Comparison of ENCODE assay signal across 12 cellular contexts in genomic region chr16:20897253-20897896, GRCh38. TPM values are rescaled to one million over a fixed set of nuclear protein-coding genes. Genes with fewer than 3 reads are reported as not detected.
DNase-seq lines count a peak whose midpoint lies in the region; ATAC-seq and TF ChIP-seq lines count a peak whose summit lies in the region.
"Had no signal": no experiment of that assay in that cellular context is flagged by ENCODE, and none has a peak within 500 bp of the region (broad histone marks: within the 10 kb centered on the region; RNA-seq: fewer than 3 reads in every experiment).

No MANE protein-coding gene starts in this region.

- H3K27me3 Mint-ChIP-seq in activated CD4-positive, alpha-beta T cell treated with anti-CD3 and anti-CD28 coated beads, Interleukin-2, amount 10 ng/mL, durations not matched to agents 7 days and 5 days = no peaks in the 10 kb centered on the region
- no peaks in the 10 kb centered on the region for H3K27me3 Mint-ChIP-seq in activated T-helper 2 cell treated with anti-CD3 and anti-CD28 coated beads, Interferon-gamma antibody, Interleukin-2, Interleukin-4, amounts not matched to agents 10 μg/mL and 5 μg/mL and 100 μg/mL, durations not matched to agents 14 hours and 24 hours and 36 hours (ENCODE audit: low read depth)
- H3K27me3 Mint-ChIP-seq: B cell had no signal

- no peak for DNase-seq in activated CD4-positive, alpha-beta T cell treated with anti-CD3 and anti-CD28 coated beads, Interleukin-2, amount 10 ng/mL, durations not matched to agents 7 days and 5 days
- DNase-seq in activated CD4-positive, alpha-beta T cell treated with anti-CD3 and anti-CD28 coated beads for 48 hours = no peak
- DNase-seq in activated T-helper 2 cell treated with anti-CD3 and anti-CD28 coated beads, Interferon-gamma antibody, Interleukin-2, Interleukin-4, amounts not matched to agents 10 μg/mL and 5 μg/mL and 100 μg/mL, durations not matched to agents 14 hours and 24 hours and 36 hours (ENCODE audit: low spot score) = no peak
- DNase-seq in hepatocyte (ENCODE audit: low spot score) (peak; percentile 54), H4 (ENCODE audit: low spot score) (no peak), NCI-H2171 treated with DMSO at 0.1 percent for 48 hours (lab: John Stamatoyannopoulos, UW) (no peak)
- DNase-seq: activated gamma-delta T cell, NCI-H1105 treated with DMSO at 0.1 percent for 48 hours had no signal

- no peaks in the 10 kb centered on the region for H3K27me3 ChIP-seq in hepatocyte
- H3K27me3 ChIP-seq in subcutaneous abdominal adipose tissue (ENCODE audit: control insufficient read depth in 5 of 5, insufficient read depth in 4 of 5, low read length in 5 of 5) = no peaks in the 10 kb centered on the region

- H3K9me3 ChIP-seq in hepatocyte (ENCODE audit: low read depth) (no peaks in the 10 kb centered on the region), subcutaneous abdominal adipose tissue (ENCODE audit: control insufficient read depth in 5 of 5, low read length in 5 of 5) (no peaks in the 10 kb centered on the region)

- H3K36me3 ChIP-seq in hepatocyte (replicated peaks; ENCODE audit: insufficient read depth, low read depth) = no peaks in the 10 kb centered on the region
- H3K36me3 ChIP-seq in subcutaneous abdominal adipose tissue (ENCODE audit: control insufficient read depth in 5 of 5, insufficient read depth in 5 of 5, low read length in 5 of 5) = peaks cover 21 to 35% (median 34%) of the 10 kb centered on the region in 5 donors

- CTCF ChIA-PET in activated CD4-positive, alpha-beta T cell treated with anti-CD3 and anti-CD28 coated beads, Interleukin-2, amount 10 ng/mL, durations not matched to agents 7 days and 5 days (lab: Charles Lee) = no interaction called here

- no peak overlapping the region for H3K27ac Mint-ChIP-seq in activated CD4-positive, alpha-beta T cell treated with anti-CD3 and anti-CD28 coated beads, Interleukin-2, amount 10 ng/mL, durations not matched to agents 7 days and 5 days
- H3K27ac Mint-ChIP-seq in activated T-helper 2 cell treated with anti-CD3 and anti-CD28 coated beads, Interferon-gamma antibody, Interleukin-2, Interleukin-4, amounts not matched to agents 10 μg/mL and 5 μg/mL and 100 μg/mL, durations not matched to agents 14 hours and 24 hours and 36 hours = peak overlapping the region; percentile 97
- H3K27ac Mint-ChIP-seq: B cell had no signal

- H3K4me1 ChIP-seq in hepatocyte (ENCODE audit: insufficient read depth) (peaks cover 26% of the 10 kb centered on the region), subcutaneous abdominal adipose tissue (ENCODE audit: control insufficient read depth in 5 of 5, insufficient read depth in 5 of 5, low read length in 5 of 5) (peaks cover 0 to 81% (median 62%) of the 10 kb centered on the region in 5 donors)

- H3K79me2 ChIP-seq in hepatocyte = peaks cover 86% of the 10 kb centered on the region

- H3K9ac ChIP-seq in subcutaneous abdominal adipose tissue (ENCODE audit: low read length in 5 of 5) = peak overlapping the region in 3 of 5 donors; percentile 96 to 100 (median 99)

- peaks cover 33% of the 10 kb centered on the region for H3K36me3 Mint-ChIP-seq in activated CD4-positive, alpha-beta T cell treated with anti-CD3 and anti-CD28 coated beads, Interleukin-2, amount 10 ng/mL, durations not matched to agents 7 days and 5 days (ENCODE audit: low read depth)
- peaks cover 75% of the 10 kb centered on the region for H3K36me3 Mint-ChIP-seq in activated T-helper 2 cell treated with anti-CD3 and anti-CD28 coated beads, Interferon-gamma antibody, Interleukin-2, Interleukin-4, amounts not matched to agents 10 μg/mL and 5 μg/mL and 100 μg/mL, durations not matched to agents 14 hours and 24 hours and 36 hours (ENCODE audit: low read depth)

- peaks cover 39% of the 10 kb centered on the region for H4K20me1 ChIP-seq in hepatocyte (ENCODE audit: insufficient read depth, poor library complexity, severe bottlenecking)

- POLR2A ChIA-PET in activated CD4-positive, alpha-beta T cell treated with anti-CD3 and anti-CD28 coated beads, Interleukin-2, amount 10 ng/mL, durations not matched to agents 7 days and 5 days (lab: Charles Lee) = no interaction called here

- H3K4me2 ChIP-seq in hepatocyte = peak overlapping the region; percentile 83

- WGBS in hepatocyte (ENCODE audit: low lambda C conversion rate, missing lambda C conversion rate) = 80% methylated on average over 4 of the region's 4 CpGs

- TF ChIP-seq CTCF in hepatocyte (IDR thresholded peaks at IDR 0.05; ENCODE audit: poor library complexity) = no peak

- no peak for ATAC-seq in HG03045 (IDR thresholded peaks at IDR 0.05; ENCODE audit: unreplicated experiment)

- H3K4me1 Mint-ChIP-seq in activated CD4-positive, alpha-beta T cell treated with anti-CD3 and anti-CD28 coated beads, Interleukin-2, amount 10 ng/mL, durations not matched to agents 7 days and 5 days = peaks cover 46% of the 10 kb centered on the region
- H3K4me1 Mint-ChIP-seq in activated T-helper 2 cell treated with anti-CD3 and anti-CD28 coated beads, Interferon-gamma antibody, Interleukin-2, Interleukin-4, amounts not matched to agents 10 μg/mL and 5 μg/mL and 100 μg/mL, durations not matched to agents 14 hours and 24 hours and 36 hours (ENCODE audit: low read depth) = peaks cover 49% of the 10 kb centered on the region

- H3K4me3 Mint-ChIP-seq in activated CD4-positive, alpha-beta T cell treated with anti-CD3 and anti-CD28 coated beads, Interleukin-2, amount 10 ng/mL, durations not matched to agents 7 days and 5 days = peak overlapping the region; percentile 0
- H3K4me3 Mint-ChIP-seq in activated T-helper 2 cell treated with anti-CD3 and anti-CD28 coated beads, Interferon-gamma antibody, Interleukin-2, Interleukin-4, amounts not matched to agents 10 μg/mL and 5 μg/mL and 100 μg/mL, durations not matched to agents 14 hours and 24 hours and 36 hours (ENCODE audit: low read depth) = peak overlapping the region; percentile 90

- no peak overlapping the region for H2AFZ ChIP-seq in hepatocyte

- no peak overlapping the region for H3K4me3 ChIP-seq in hepatocyte
- H3K4me3 ChIP-seq in subcutaneous abdominal adipose tissue (ENCODE audit: low read depth in 1 of 5, low read length in 5 of 5) = peak overlapping the region; percentile 88 to 95 (median 94)
- H3K4me3 ChIP-seq: SK-N-MC had no signal

- no peaks in the 10 kb centered on the region for H3K9me2 ChIP-seq in hepatocyte (replicated peaks; ENCODE audit: insufficient read depth)

- intact Hi-C loops in activated T-helper 2 cell treated with anti-CD3 and anti-CD28 coated beads, Interferon-gamma antibody, Interleukin-2, Interleukin-4, amounts not matched to agents 10 μg/mL and 5 μg/mL and 100 μg/mL, durations not matched to agents 14 hours and 24 hours and 36 hours (cut with micrococcal nuclease) = no loop called here

- H3K27ac ChIP-seq in hepatocyte (peak overlapping the region; percentile 99), subcutaneous abdominal adipose tissue (ENCODE audit: low read depth, low read length) (peak overlapping the region; percentile 97)
- H3K27ac ChIP-seq: SK-N-MC had no signal

- H3K9me3 Mint-ChIP-seq in activated CD4-positive, alpha-beta T cell treated with anti-CD3 and anti-CD28 coated beads, Interleukin-2, amount 10 ng/mL, durations not matched to agents 7 days and 5 days = no peaks in the 10 kb centered on the region
- H3K9me3 Mint-ChIP-seq in activated T-helper 2 cell treated with anti-CD3 and anti-CD28 coated beads, Interferon-gamma antibody, Interleukin-2, Interleukin-4, amounts not matched to agents 10 μg/mL and 5 μg/mL and 100 μg/mL, durations not matched to agents 14 hours and 24 hours and 36 hours = no peaks in the 10 kb centered on the region

RNA-seq across cellular contexts. Expression of gene DCUN1D3, which starts 2.8 kb away (rescaled TPM):
- total RNA-seq in activated CD4-positive, alpha-beta T cell treated with anti-CD3 and anti-CD28 coated beads, Interleukin-2, amount 10 ng/mL, durations not matched to agents 7 days and 5 days = 10 to 100 TPM in 1 of 2 experiments, 1 to 10 TPM in 1; 9.9 to 10.8 TPM
- 17.4 and 19.2 TPM in 2 replicates for total RNA-seq in activated T-helper 2 cell treated with anti-CD3 and anti-CD28 coated beads, Interferon-gamma antibody, Interleukin-2, Interleukin-4, amounts not matched to agents 10 μg/mL and 5 μg/mL and 100 μg/mL, durations not matched to agents 14 hours and 24 hours and 36 hours
- 38.1 and 40.3 TPM in 2 replicates for total RNA-seq in hepatocyte
- polyA plus RNA-seq in hepatocyte = 10.3 and 15.0 TPM in 2 replicates
- total RNA-seq in H4 (2014; rRNA removed; shearing (Covaris generic)) = 8.3 and 9.3 TPM in 2 replicates

RNA-seq across cellular contexts. Expression of gene LYRM1, which starts 3.2 kb away (rescaled TPM):
- total RNA-seq in activated CD4-positive, alpha-beta T cell treated with anti-CD3 and anti-CD28 coated beads, Interleukin-2, amount 10 ng/mL, durations not matched to agents 7 days and 5 days = 10 to 100 TPM; 21.7 to 26.7 TPM
- 30.5 and 34.7 TPM in 2 replicates for total RNA-seq in activated T-helper 2 cell treated with anti-CD3 and anti-CD28 coated beads, Interferon-gamma antibody, Interleukin-2, Interleukin-4, amounts not matched to agents 10 μg/mL and 5 μg/mL and 100 μg/mL, durations not matched to agents 14 hours and 24 hours and 36 hours
- 60.0 and 61.5 TPM in 2 replicates for total RNA-seq in hepatocyte
- polyA plus RNA-seq in hepatocyte = 48.9 and 57.3 TPM in 2 replicates
- 35.9 and 55.8 TPM in 2 replicates for total RNA-seq in H4 (2014; rRNA removed; shearing (Covaris generic))
